Comparison of ENCODE assay signal across 10 cellular contexts in genomic region chr3:13277860-13278531, GRCh38.
DNase-seq lines count a peak whose midpoint lies in the region; ATAC-seq and TF ChIP-seq lines count a peak whose summit lies in the region.
"Had no signal": no experiment of that assay in that cellular context is flagged by ENCODE, and none has a peak within 500 bp of the region (broad histone marks: within the 10 kb centered on the region; RNA-seq: fewer than 3 reads in every experiment).

No MANE protein-coding gene starts in this region.

- H3K4me1 ChIP-seq in NT2/D1 (ENCODE audit: insufficient read depth, insufficient read length) (peaks cover 28% of the 10 kb centered on the region), gastroesophageal sphincter (peaks cover 0 to 35% (median 7%) of the 10 kb centered on the region in 3 donors)

- peaks cover 9% of the 10 kb centered on the region for H3K27me3 ChIP-seq in NT2/D1 (ENCODE audit: insufficient read depth, insufficient read length)
- peaks cover 71% of the 10 kb centered on the region for H3K27me3 ChIP-seq in gastroesophageal sphincter

- H3K36me3 ChIP-seq in NT2/D1 (ENCODE audit: insufficient read depth, insufficient read length, low read length) = no peaks in the 10 kb centered on the region
- no peaks in the 10 kb centered on the region for H3K36me3 ChIP-seq in gastroesophageal sphincter

- no peak overlapping the region for H3K4me3 ChIP-seq in NT2/D1 (ENCODE audit: insufficient read length, low read depth)
- no peak overlapping the region for H3K4me3 ChIP-seq in gastroesophageal sphincter

- H3K27ac ChIP-seq in gastroesophageal sphincter = peak overlapping the region in 3 of 4 donors; percentile 66 to 78 (median 70)

- DNase-seq in NCI-H524 (lab: John Stamatoyannopoulos, UW) = peak; percentile 25 to 41
- DNase-seq in NCI-H524 treated with DMSO at 0.1 percent for 48 hours (lab: John Stamatoyannopoulos, UW) = no peak
- no peak for DNase-seq in NT2/D1 (ENCODE audit: low read depth, low spot score)
- DNase-seq in stimulated activated CD8-positive, alpha-beta memory T cell treated with anti-CD3 and anti-CD28 coated beads, Interleukin-4, amount 100 ng/mL, for 48 hours = peak; percentile 31
- no peak for DNase-seq in SHP77 treated with DMSO at 0.1 percent for 48 hours (lab: John Stamatoyannopoulos, UW)
- DNase-seq: activated CD8-positive, alpha-beta memory T cell treated with anti-CD3 and anti-CD28 coated beads for 24 hours had no signal

- 49 to 100% methylated on average over 1 to 3 of the region's 17 CpGs for WGBS in gastroesophageal sphincter (ENCODE audit: low coverage in 1 of 2), 2 donors

- H3K9ac ChIP-seq in NT2/D1 (ENCODE audit: insufficient read length, low read depth) = peak overlapping the region; percentile 9

- TF ChIP-seq EP300 in gastroesophageal sphincter (IDR thresholded peaks at IDR 0.05) = no peak

- H3K9me3 ChIP-seq in NT2/D1 (ENCODE audit: insufficient read depth, low read length) = no peaks in the 10 kb centered on the region
- no peaks in the 10 kb centered on the region for H3K9me3 ChIP-seq in gastroesophageal sphincter

- TF ChIP-seq POLR2A in gastroesophageal sphincter (IDR thresholded peaks at IDR 0.05) = no peak

- TF ChIP-seq CTCF in gastroesophageal sphincter (IDR thresholded peaks at IDR 0.05) = no peak

- no peak for ATAC-seq in gastroesophageal sphincter
- no peak for ATAC-seq in HG03520 (IDR thresholded peaks at IDR 0.05; ENCODE audit: unreplicated experiment)
- no peak for ATAC-seq in GM18861 (IDR thresholded peaks at IDR 0.05; ENCODE audit: unreplicated experiment)
- ATAC-seq: naive thymus-derived CD8-positive, alpha-beta T cell had no signal

Comparison
In these comparisons a context has a peak if more than half of its experiments do, and no peak if none do; other contexts are left out.
1. DNase-seq: peak in NCI-H524 (2 of 2) and stimulated activated CD8-positive, alpha-beta memory T cell treated with anti-CD3 and anti-CD28 coated beads, Interleukin-4, amount 100 ng/mL, for 48 hours (single experiment); none in NCI-H524 treated with DMSO at 0.1 percent for 48 hours (single experiment), NT2/D1 (single experiment) and SHP77 treated with DMSO at 0.1 percent for 48 hours (single experiment).